8 cellular contexts compared by ENCODE assay signal in the genomic region with DNA sequence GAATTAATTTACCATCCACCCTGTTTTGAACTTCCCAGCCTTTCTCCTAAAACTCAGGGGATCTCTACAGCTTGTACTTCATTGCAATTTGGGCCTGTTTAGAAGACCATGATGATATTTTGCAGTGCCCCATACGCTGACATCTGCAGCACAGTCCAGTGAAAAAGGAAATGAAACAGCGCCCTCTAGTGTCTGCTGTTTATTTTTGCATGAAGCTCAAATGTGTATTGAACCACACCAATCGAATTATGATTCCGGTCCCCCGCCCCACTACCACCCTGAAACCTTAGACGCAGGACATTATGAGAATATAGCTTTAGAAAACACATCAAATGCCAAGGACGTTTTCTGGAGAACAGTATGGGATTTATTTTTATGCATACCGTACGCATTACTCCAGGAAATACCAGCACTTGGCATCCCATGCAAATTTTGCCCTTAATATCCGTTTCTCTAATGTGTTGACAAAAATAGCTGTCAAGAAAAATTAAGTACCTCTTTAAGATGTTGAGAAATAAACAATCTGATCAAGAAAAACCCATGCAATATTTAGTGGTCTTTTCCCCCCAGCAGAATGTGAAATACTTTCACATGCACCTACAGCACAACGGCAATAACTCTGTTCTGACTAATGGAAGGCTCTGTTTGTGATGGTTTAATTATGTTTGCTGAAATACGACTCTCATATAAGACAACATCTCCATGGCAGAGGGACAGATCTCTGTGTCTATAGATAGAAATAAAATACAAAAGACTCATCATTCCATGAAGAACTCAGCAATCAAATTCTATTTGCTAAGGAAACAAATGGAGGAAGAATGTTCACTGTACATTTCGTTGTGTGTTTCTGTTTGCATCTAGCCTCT.
DNase-seq lines count a peak whose midpoint lies in the region; ATAC-seq, FAIRE-seq and TF ChIP-seq lines count a peak whose summit lies in the region.

No MANE protein-coding gene starts in this region.

- 9 to 13% (median 9%) methylated on average over 13 of the region's 13 CpGs for WGBS in ovary, 3 donors
- 10 to 12% methylated on average over 13 of the region's 13 CpGs for WGBS in aorta, 2 donors

- no peak for TF ChIP-seq POLR2A in ovary (IDR thresholded peaks at IDR 0.05)

- H3K4me1 Mint-ChIP-seq in activated T-helper 1 cell treated with anti-CD3 and anti-CD28 coated beads, Interleukin-12 subunit alpha, Interleukin-12 subunit beta, Interleukin-2, Interleukin-4 antibody, amounts not matched to agents 30 ng/mL and 10 ng/mL and 1 ng/mL, durations not matched to agents 14 hours and 24 hours and 36 hours (ENCODE audit: low read depth), result peaks cover 7% of the 10 kb centered on the region

- H3K36me3 ChIP-seq in ovary (no peaks in the 10 kb centered on the region), aorta (ENCODE audit: control insufficient read depth in 1 of 2, insufficient read depth in 2 of 2, low read length in 1 of 2) (no peaks in the 10 kb centered on the region)

- no peaks in the 10 kb centered on the region for H3K36me3 Mint-ChIP-seq in activated T-helper 1 cell treated with anti-CD3 and anti-CD28 coated beads, Interleukin-12 subunit alpha, Interleukin-12 subunit beta, Interleukin-2, Interleukin-4 antibody, amounts not matched to agents 30 ng/mL and 10 ng/mL and 1 ng/mL, durations not matched to agents 14 hours and 24 hours and 36 hours (ENCODE audit: low read depth)

- peak; percentile 70 for ATAC-seq in foreskin keratinocyte
- ATAC-seq in aorta (ENCODE audit: low FRiP score), result peak; percentile 82

- no peaks in the 10 kb centered on the region for H3K9me3 ChIP-seq in ovary
- H3K9me3 ChIP-seq in aorta (ENCODE audit: control insufficient read depth, low read length), result no peaks in the 10 kb centered on the region

- H3K4me1 ChIP-seq in foreskin keratinocyte, result no peaks in the 10 kb centered on the region
- H3K4me1 ChIP-seq in ovary (ENCODE audit: insufficient read depth), result no peaks in the 10 kb centered on the region
- no peaks in the 10 kb centered on the region for H3K4me1 ChIP-seq in aorta (ENCODE audit: control insufficient read depth in 1 of 2, insufficient read depth in 2 of 2, low read length in 2 of 2)

- H3K27me3 ChIP-seq in foreskin keratinocyte (peaks cover 40% of the 10 kb centered on the region), ovary (no peaks in the 10 kb centered on the region), aorta (ENCODE audit: control insufficient read depth in 1 of 2, insufficient read depth in 2 of 2, low read length in 1 of 2) (no peaks in the 10 kb centered on the region)

- no peaks in the 10 kb centered on the region for H3K9me3 Mint-ChIP-seq in activated T-helper 1 cell treated with anti-CD3 and anti-CD28 coated beads, Interleukin-12 subunit alpha, Interleukin-12 subunit beta, Interleukin-2, Interleukin-4 antibody, amounts not matched to agents 30 ng/mL and 10 ng/mL and 1 ng/mL, durations not matched to agents 14 hours and 24 hours and 36 hours

- peak; percentile 59 for TF ChIP-seq CTCF in GM12875 (IDR thresholded peaks at IDR 0.05; ENCODE audit: borderline replicate concordance, insufficient read depth, low read depth, low read length)
- peak; percentile 80 for TF ChIP-seq CTCF in foreskin keratinocyte (conservative IDR thresholded peaks at IDR 0.05)
- TF ChIP-seq CTCF in ovary (IDR thresholded peaks at IDR 0.05), result peak; percentile 66 to 67 (median 66)

- DNase-seq in A172 (ENCODE audit: low spot score) (peak; percentile 28), HTR-8/SVneo (ENCODE audit: insufficient read length, low spot score) (peak; percentile 62), OCI-M1 (lab: John Stamatoyannopoulos, UW) (peak; percentile 86), foreskin keratinocyte (peak in 1 of 2 donors; percentile 39), ovary (peak in 4 of 5 donors; percentile 22 to 56 (median 30)), aorta (no peak)
- peak; percentile 34 for DNase-seq in activated T-helper 1 cell treated with anti-CD3 and anti-CD28 coated beads, Interleukin-12 subunit alpha, Interleukin-12 subunit beta, Interleukin-2, Interleukin-4 antibody, amounts not matched to agents 30 ng/mL and 10 ng/mL and 1 ng/mL, durations not matched to agents 14 hours and 24 hours and 36 hours (ENCODE audit: low spot score)

- no peak for FAIRE-seq in HTR-8/SVneo (lab: Jason Lieb, UNC)

- H3K27ac ChIP-seq in foreskin keratinocyte, result no peak overlapping the region
- H3K27ac ChIP-seq in ovary, result no peak overlapping the region
- H3K27ac ChIP-seq in aorta (ENCODE audit: low read depth in 1 of 2, low read length in 2 of 2), result no peak overlapping the region

- peaks cover 16% of the 10 kb centered on the region for H3K27me3 Mint-ChIP-seq in activated T-helper 1 cell treated with anti-CD3 and anti-CD28 coated beads, Interleukin-12 subunit alpha, Interleukin-12 subunit beta, Interleukin-2, Interleukin-4 antibody, amounts not matched to agents 30 ng/mL and 10 ng/mL and 1 ng/mL, durations not matched to agents 14 hours and 24 hours and 36 hours (ENCODE audit: insufficient read depth)

- H3K27ac Mint-ChIP-seq in activated T-helper 1 cell treated with anti-CD3 and anti-CD28 coated beads, Interleukin-12 subunit alpha, Interleukin-12 subunit beta, Interleukin-2, Interleukin-4 antibody, amounts not matched to agents 30 ng/mL and 10 ng/mL and 1 ng/mL, durations not matched to agents 14 hours and 24 hours and 36 hours, result no peak overlapping the region

- intact Hi-C loops in activated T-helper 1 cell treated with anti-CD3 and anti-CD28 coated beads, Interleukin-12 subunit alpha, Interleukin-12 subunit beta, Interleukin-2, Interleukin-4 antibody, amounts not matched to agents 30 ng/mL and 10 ng/mL and 1 ng/mL, durations not matched to agents 14 hours and 24 hours and 36 hours (cut with micrococcal nuclease), result loop anchor here (1.0 to 10.0 kb wide), 5 partner anchors 160 to 860 kb away; a partner anchor contains a TSS
- intact Hi-C loops in ovary (cut with DNase I) (loop anchor here in 3 of 4 donors (10.0 kb wide), 1 partner anchor 680 kb away; a partner anchor contains a TSS), aorta (cut with DNase I) (loop anchor here (5.0 to 10.0 kb wide), 2 partner anchors 680 to 683 kb away; a partner anchor contains a TSS)

- TF ChIP-seq EP300 in ovary (IDR thresholded peaks at IDR 0.05), result no peak

- H3K4me3 Mint-ChIP-seq in activated T-helper 1 cell treated with anti-CD3 and anti-CD28 coated beads, Interleukin-12 subunit alpha, Interleukin-12 subunit beta, Interleukin-2, Interleukin-4 antibody, amounts not matched to agents 30 ng/mL and 10 ng/mL and 1 ng/mL, durations not matched to agents 14 hours and 24 hours and 36 hours, result no peak overlapping the region

- H3K4me3 ChIP-seq in GM12875 (ENCODE audit: low read depth, low read length) (no peak overlapping the region), ovary (no peak overlapping the region), aorta (ENCODE audit: low read length in 2 of 2) (no peak overlapping the region)

Comparison
In these comparisons a context has a peak if more than half of its experiments do, and no peak if none do; other contexts are left out.
1. DNase-seq: peak in A172 (single experiment), HTR-8/SVneo (single experiment), OCI-M1 (single experiment), activated T-helper 1 cell treated with anti-CD3 and anti-CD28 coated beads, Interleukin-12 subunit alpha, Interleukin-12 subunit beta, Interleukin-2, Interleukin-4 antibody, amounts not matched to agents 30 ng/mL and 10 ng/mL and 1 ng/mL, durations not matched to agents 14 hours and 24 hours and 36 hours (single experiment) and ovary (4 of 5); none in aorta (0 of 2).
2. Peak in every context shown above with its lines, with median percentiles within 50 percentile points of each other: CTCF ChIP-seq.